8 cellular contexts compared by ENCODE assay signal in genomic region chr2:199596549-199596948, GRCh38.
DNase-seq lines count a peak whose midpoint lies in the region; ATAC-seq and TF ChIP-seq lines count a peak whose summit lies in the region.

No MANE protein-coding gene starts in this region.

- 67 to 69% methylated on average over 1 of the region's 1 CpG for WGBS in transverse colon (ENCODE audit: low coverage in 1 of 2), 2 donors

- no peak for TF ChIP-seq EP300 in transverse colon (IDR thresholded peaks at IDR 0.05; ENCODE audit: low read depth)

- no peak overlapping the region for H3K27ac Mint-ChIP-seq in activated CD8-positive, alpha-beta T cell treated with anti-CD3 and anti-CD28 coated beads for 36 hours
- no peak overlapping the region for H3K27ac Mint-ChIP-seq in activated CD8-positive, alpha-beta T cell treated with anti-CD3 and anti-CD28 coated beads, Interleukin-2, amount 10 ng/mL, durations not matched to agents 7 days and 5 days

- TF ChIP-seq POLR2A in transverse colon (IDR thresholded peaks at IDR 0.05) = no peak

- CTCF ChIA-PET in activated CD8-positive, alpha-beta T cell treated with anti-CD3 and anti-CD28 coated beads for 36 hours (lab: Charles Lee) = interaction anchor here (1.4 to 1.8 kb wide), 4 partner anchors 10 to 203 kb away, joined by 3 to 7 read pairs (median 6); no protein-coding TSS in a partner anchor
- CTCF ChIA-PET in activated CD8-positive, alpha-beta T cell treated with anti-CD3 and anti-CD28 coated beads, Interleukin-2, amount 10 ng/mL, durations not matched to agents 7 days and 5 days (lab: Charles Lee) = interaction anchor here (0.7 to 1.6 kb wide), 5 partner anchors 15 to 499 kb away, joined by 3 to 6 read pairs (median 3); no protein-coding TSS in a partner anchor

- no peaks in the 10 kb centered on the region for H3K4me1 Mint-ChIP-seq in activated CD8-positive, alpha-beta T cell treated with anti-CD3 and anti-CD28 coated beads for 36 hours (ENCODE audit: low read depth)
- no peaks in the 10 kb centered on the region for H3K4me1 Mint-ChIP-seq in activated CD8-positive, alpha-beta T cell treated with anti-CD3 and anti-CD28 coated beads, Interleukin-2, amount 10 ng/mL, durations not matched to agents 7 days and 5 days (ENCODE audit: low read depth)

- H3K4me3 ChIP-seq in transverse colon = no peak overlapping the region

- in situ Hi-C loops in transverse colon (cut with MboI; ENCODE audit: low pct_ligation_motif_present in 1 of 4, low pct_unique_long_range_greater_than_20kb in 1 of 4, low sequenced_read_pairs in 3 of 4) = no loop called here

- H3K36me3 ChIP-seq in transverse colon = no peaks in the 10 kb centered on the region

- ATAC-seq in activated CD8-positive, alpha-beta T cell treated with anti-CD3 and anti-CD28 coated beads for 36 hours = no peak
- ATAC-seq in activated CD8-positive, alpha-beta T cell treated with anti-CD3 and anti-CD28 coated beads, Interleukin-2, amount 10 ng/mL, durations not matched to agents 7 days and 5 days = no peak
- no peak for ATAC-seq in HG02623 (IDR thresholded peaks at IDR 0.05; ENCODE audit: unreplicated experiment)
- no peak for ATAC-seq in HG03565 (IDR thresholded peaks at IDR 0.05; ENCODE audit: unreplicated experiment)
- ATAC-seq in HG03354 (IDR thresholded peaks at IDR 0.05; ENCODE audit: poor library complexity, severe bottlenecking, unreplicated experiment) = no peak

- H3K4me1 ChIP-seq in transverse colon = no peaks in the 10 kb centered on the region

- DNase-seq in activated CD8-positive, alpha-beta T cell treated with anti-CD3 and anti-CD28 coated beads for 36 hours = no peak
- DNase-seq in activated CD8-positive, alpha-beta T cell treated with anti-CD3 and anti-CD28 coated beads, Interleukin-2, amount 10 ng/mL, durations not matched to agents 7 days and 5 days = no peak
- DNase-seq in NCI-H1694 (lab: John Stamatoyannopoulos, UW) = peak; percentile 39
- peak; percentile 15 for DNase-seq in cerebellar cortex (ENCODE audit: low spot score)
- DNase-seq in transverse colon = peak; percentile 16

- H3K27me3 ChIP-seq in transverse colon = no peaks in the 10 kb centered on the region

- H3K27me3 Mint-ChIP-seq in activated CD8-positive, alpha-beta T cell treated with anti-CD3 and anti-CD28 coated beads for 36 hours = peaks cover 2% of the 10 kb centered on the region
- H3K27me3 Mint-ChIP-seq in activated CD8-positive, alpha-beta T cell treated with anti-CD3 and anti-CD28 coated beads, Interleukin-2, amount 10 ng/mL, durations not matched to agents 7 days and 5 days (ENCODE audit: low read depth) = peaks cover 4% of the 10 kb centered on the region

- no peak overlapping the region for H3K4me3 Mint-ChIP-seq in activated CD8-positive, alpha-beta T cell treated with anti-CD3 and anti-CD28 coated beads for 36 hours
- H3K4me3 Mint-ChIP-seq in activated CD8-positive, alpha-beta T cell treated with anti-CD3 and anti-CD28 coated beads, Interleukin-2, amount 10 ng/mL, durations not matched to agents 7 days and 5 days = no peak overlapping the region

- intact Hi-C loops in activated CD8-positive, alpha-beta T cell treated with anti-CD3 and anti-CD28 coated beads for 36 hours (cut with micrococcal nuclease) = loop anchor here (10.0 kb wide), 1 partner anchor 138 kb away; no protein-coding TSS in a partner anchor
- intact Hi-C loops in transverse colon (cut with DNase I; ENCODE audit: low total_unique reads) = no loop called here

- H3K36me3 Mint-ChIP-seq in activated CD8-positive, alpha-beta T cell treated with anti-CD3 and anti-CD28 coated beads for 36 hours (ENCODE audit: low read depth) = no peaks in the 10 kb centered on the region
- H3K36me3 Mint-ChIP-seq in activated CD8-positive, alpha-beta T cell treated with anti-CD3 and anti-CD28 coated beads, Interleukin-2, amount 10 ng/mL, durations not matched to agents 7 days and 5 days (ENCODE audit: low read depth) = no peaks in the 10 kb centered on the region

- no peaks in the 10 kb centered on the region for H3K9me3 ChIP-seq in transverse colon

- no peaks in the 10 kb centered on the region for H3K9me3 Mint-ChIP-seq in activated CD8-positive, alpha-beta T cell treated with anti-CD3 and anti-CD28 coated beads for 36 hours
- H3K9me3 Mint-ChIP-seq in activated CD8-positive, alpha-beta T cell treated with anti-CD3 and anti-CD28 coated beads, Interleukin-2, amount 10 ng/mL, durations not matched to agents 7 days and 5 days (ENCODE audit: insufficient read depth) = no peaks in the 10 kb centered on the region

- H3K27ac ChIP-seq in transverse colon = no peak overlapping the region

- POLR2A ChIA-PET in activated CD8-positive, alpha-beta T cell treated with anti-CD3 and anti-CD28 coated beads for 36 hours (lab: Charles Lee) = no interaction called here
- POLR2A ChIA-PET in activated CD8-positive, alpha-beta T cell treated with anti-CD3 and anti-CD28 coated beads, Interleukin-2, amount 10 ng/mL, durations not matched to agents 7 days and 5 days (lab: Charles Lee) = no interaction called here

- peak; percentile 21 for TF ChIP-seq CTCF in activated CD8-positive, alpha-beta T cell treated with anti-CD3 and anti-CD28 coated beads for 36 hours (IDR thresholded peaks at IDR 0.05)
- peak in 4 of 5 experiments; percentile 43 to 53 (median 45) for TF ChIP-seq CTCF in transverse colon (IDR thresholded peaks at IDR 0.05)

Comparison
In these comparisons a context has a peak if more than half of its experiments do, and no peak if none do; other contexts are left out.
1. DNase-seq: peak in NCI-H1694 (single experiment), cerebellar cortex (single experiment) and transverse colon (single experiment); none in activated CD8-positive, alpha-beta T cell treated with anti-CD3 and anti-CD28 coated beads for 36 hours (single experiment) and activated CD8-positive, alpha-beta T cell treated with anti-CD3 and anti-CD28 coated beads, Interleukin-2, amount 10 ng/mL, durations not matched to agents 7 days and 5 days (single experiment).